ENCODE assay signal across 23 cellular contexts in genomic region chr6:106732541-106732940, GRCh38.
"Had no signal": no experiment of that assay in that cellular context is flagged by ENCODE, and none has a peak within 500 bp of the region (broad histone marks: within the 10 kb centered on the region; RNA-seq: fewer than 3 reads in every experiment).

No MANE protein-coding gene starts in this region.

- H3K36me3 ChIP-seq: breast epithelium, esophagus squamous epithelium, gastroesophageal sphincter, ovary, thoracic aorta, upper lobe of right lung had no signal

- DNase-seq: activated CD4-positive, alpha-beta memory T cell treated with anti-CD3 and anti-CD28 coated beads for 36 hours; activated CD4-positive, alpha-beta T cell treated with anti-CD3 and anti-CD28 coated beads for 48 hours; activated naive CD4-positive, alpha-beta T cell treated with Interleukin-2 at 50 U/mL for 16 hours; activated naive CD8-positive, alpha-beta T cell treated with anti-CD3 and anti-CD28 coated beads for 36 hours; activated T-cell treated with anti-CD3 and anti-CD28 coated beads, Interleukin-2, amount 50 U/mL, for 48 hours; dorsolateral prefrontal cortex; esophagus squamous epithelium; head of caudate nucleus; left cardiac atrium; naive thymus-derived CD8-positive, alpha-beta T cell; ovary; stimulated activated CD4-positive, alpha-beta T cell treated with anti-CD3 and anti-CD28 coated beads, Interleukin-15, amount 100 ng/mL, for 24 hours; stimulated activated CD8-positive, alpha-beta memory T cell treated with anti-CD3 and anti-CD28 coated beads, Interleukin-4, amount 100 ng/mL, for 48 hours; stimulated activated naive B cell treated with anti-CD40 and anti-IgM and Interleukin-4, amounts not matched to agents 10 μg/mL and 1 μg/mL and 100 μg/mL, for 72 hours; upper lobe of right lung had no signal

- H3K27ac ChIP-seq: dorsolateral prefrontal cortex, esophagus squamous epithelium, gastroesophageal sphincter, ovary, thoracic aorta, upper lobe of right lung had no signal

- H3K27me3 ChIP-seq: breast epithelium, dorsolateral prefrontal cortex, esophagus squamous epithelium, gastroesophageal sphincter, ovary, upper lobe of right lung had no signal

- H3K4me1 ChIP-seq: breast epithelium, upper lobe of right lung had no signal

- H3K9me3 ChIP-seq: ovary, thoracic aorta, upper lobe of right lung had no signal

- H3K4me3 ChIP-seq: breast epithelium, dorsolateral prefrontal cortex, esophagus squamous epithelium, gastroesophageal sphincter, ovary, smooth muscle cell, thoracic aorta, upper lobe of right lung had no signal

- H3K4me2 ChIP-seq: smooth muscle cell had no signal

- ATAC-seq: gastroesophageal sphincter; left cardiac atrium; naive thymus-derived CD8-positive, alpha-beta T cell; sciatic nerve; stimulated activated naive B cell treated with anti-CD40 and anti-IgM and Interleukin-4, amounts not matched to agents 10 μg/mL and 1 μg/mL and 100 μg/mL, for 72 hours; upper lobe of right lung had no signal

- FAIRE-seq: astrocyte, colon, islet of Langerhans had no signal
